Comparison of ENCODE assay signal across 11 cellular contexts in the genomic region with DNA sequence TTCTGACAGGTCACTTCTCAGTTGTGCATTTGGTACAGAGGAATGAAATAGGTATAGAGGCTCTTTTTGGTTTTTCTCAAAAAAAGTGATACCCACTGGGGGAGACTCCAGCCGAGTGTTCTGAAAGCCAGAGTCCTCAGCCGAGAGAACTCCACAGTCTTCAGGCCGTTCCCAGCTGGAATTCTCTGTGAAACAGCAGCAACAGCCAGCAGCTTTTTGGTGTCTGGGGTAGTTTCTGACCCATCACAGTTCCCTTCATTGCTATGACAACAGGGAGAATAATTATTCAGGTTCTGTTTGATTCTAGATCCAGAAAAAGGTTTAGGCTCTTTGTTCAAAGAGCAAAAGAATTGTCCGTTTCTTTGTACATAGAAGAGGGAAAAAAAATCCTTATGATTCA.
DNase-seq lines count a peak whose midpoint lies in the region; ATAC-seq, FAIRE-seq and TF ChIP-seq lines count a peak whose summit lies in the region.
"Had no signal": no experiment of that assay in that cellular context is flagged by ENCODE, and none has a peak within 500 bp of the region (broad histone marks: within the 10 kb centered on the region; RNA-seq: fewer than 3 reads in every experiment).

No MANE protein-coding gene starts in this region.

- no peak for FAIRE-seq in astrocyte (lab: Jason Lieb, UNC)

- DNase-seq in GM03348 (ENCODE audit: low spot score), result peak; percentile 40
- DNase-seq in astrocyte (ENCODE audit: low read depth), result no peak
- peak in 1 of 5 donors; percentile 36 for DNase-seq in heart left ventricle
- peak in 1 of 5 donors; percentile 32 for DNase-seq in ovary
- no peak for DNase-seq in activated T-cell treated with anti-CD3 and anti-CD28 coated beads, Interleukin-2, amount 50 U/mL, for 1 hour
- DNase-seq in GM19240 (ENCODE audit: insufficient read length, low spot score), result no peak
- DNase-seq in RPMI8226, result no peak
- no peak for DNase-seq in glutamatergic neuron
- DNase-seq: activated effector memory CD4-positive, alpha-beta T cell treated with Interleukin-2 at 50 U/mL for 16 hours; CD4-positive, CD25-positive, alpha-beta regulatory T cell had no signal

- H3K4me3 Mint-ChIP-seq in astrocyte (ENCODE audit: unreplicated experiment) (peak overlapping the region; percentile 11), glutamatergic neuron (ENCODE audit: unreplicated experiment) (no peak overlapping the region)
- H3K4me3 Mint-ChIP-seq: CD4-positive, CD25-positive, alpha-beta regulatory T cell had no signal

- intact Hi-C loops in heart left ventricle (cut with DNase I), result no loop called here
- intact Hi-C loops in ovary (cut with DNase I), result no loop called here

- TF ChIP-seq POLR2A in heart left ventricle (IDR thresholded peaks at IDR 0.05), result no peak
- no peak for TF ChIP-seq POLR2A in ovary (IDR thresholded peaks at IDR 0.05)

- H2AFZ ChIP-seq in astrocyte (ENCODE audit: low read depth, low read length), result peak overlapping the region; percentile 2

- no peak for TF ChIP-seq CTCF in astrocyte (IDR thresholded peaks at IDR 0.05; ENCODE audit: insufficient read depth, low read depth, low read length)
- no peak for TF ChIP-seq CTCF in heart left ventricle (IDR thresholded peaks at IDR 0.05)
- no peak for TF ChIP-seq CTCF in ovary (IDR thresholded peaks at IDR 0.05)
- no peak for TF ChIP-seq CTCF in glutamatergic neuron (IDR thresholded peaks at IDR 0.05; ENCODE audit: partially characterized antibody, unreplicated experiment)

- WGBS in heart left ventricle, 4 donors, result 64 to 72% (median 65%) methylated on average over 4 of the region's 4 CpGs
- 21 to 28% (median 22%) methylated on average over 4 of the region's 4 CpGs for WGBS in ovary, 3 donors

- H3K9me3 Mint-ChIP-seq in astrocyte (ENCODE audit: unreplicated experiment), result peaks cover 3% of the 10 kb centered on the region
- no peaks in the 10 kb centered on the region for H3K9me3 Mint-ChIP-seq in glutamatergic neuron (ENCODE audit: unreplicated experiment)
- H3K9me3 Mint-ChIP-seq: CD4-positive, CD25-positive, alpha-beta regulatory T cell had no signal

- H3K27ac Mint-ChIP-seq in astrocyte (ENCODE audit: unreplicated experiment) (peak overlapping the region; percentile 80), glutamatergic neuron (ENCODE audit: unreplicated experiment) (no peak overlapping the region)
- H3K27ac Mint-ChIP-seq: CD4-positive, CD25-positive, alpha-beta regulatory T cell had no signal

- peaks cover 27% of the 10 kb centered on the region for H3K4me1 ChIP-seq in astrocyte (ENCODE audit: insufficient read depth, low read length)
- peaks cover 0 to 24% (median 11%) of the 10 kb centered on the region in 12 donors for H3K4me1 ChIP-seq in heart left ventricle
- H3K4me1 ChIP-seq in ovary (ENCODE audit: insufficient read depth), result peaks cover 2% of the 10 kb centered on the region

- peak overlapping the region; percentile 50 for H3K4me3 ChIP-seq in astrocyte (ENCODE audit: insufficient read depth, low read depth, low read length)
- peak overlapping the region in 8 of 12 donors; percentile 17 to 47 (median 36) for H3K4me3 ChIP-seq in heart left ventricle
- H3K4me3 ChIP-seq in ovary, result peak overlapping the region; percentile 1

- TF ChIP-seq EP300 in ovary (IDR thresholded peaks at IDR 0.05), result no peak

- no peaks in the 10 kb centered on the region for H3K9me3 ChIP-seq in astrocyte (ENCODE audit: insufficient read depth, low read depth, low read length)
- no peaks in the 10 kb centered on the region for H3K9me3 ChIP-seq in heart left ventricle
- no peaks in the 10 kb centered on the region for H3K9me3 ChIP-seq in ovary

- H3K4me2 ChIP-seq in astrocyte (ENCODE audit: low read length), result peak overlapping the region; percentile 85

- H3K79me2 ChIP-seq in astrocyte (ENCODE audit: insufficient read depth, low read length), result peaks cover 14% of the 10 kb centered on the region

- peaks cover 3% of the 10 kb centered on the region for H3K36me3 Mint-ChIP-seq in astrocyte (ENCODE audit: low read depth, unreplicated experiment)
- H3K36me3 Mint-ChIP-seq in glutamatergic neuron (ENCODE audit: unreplicated experiment), result no peaks in the 10 kb centered on the region

- H3K9ac ChIP-seq in astrocyte (ENCODE audit: low read length), result peak overlapping the region; percentile 74

- peak in 1 of 4 donors; percentile 56 for ATAC-seq in heart left ventricle

- H3K27ac ChIP-seq in astrocyte (ENCODE audit: low read depth, low read length) (peak overlapping the region; percentile 77), heart left ventricle (peak overlapping the region in 4 of 12 donors; percentile 10 to 35 (median 28)), ovary (no peak overlapping the region)
- H3K27ac ChIP-seq: VCaP had no signal

- no peaks in the 10 kb centered on the region for H4K20me1 ChIP-seq in astrocyte (ENCODE audit: insufficient read depth, low read length)

- H3K36me3 ChIP-seq in astrocyte (ENCODE audit: insufficient read depth, low read length) (no peaks in the 10 kb centered on the region), heart left ventricle (no peaks in the 10 kb centered on the region), ovary (no peaks in the 10 kb centered on the region)

- H3K4me1 Mint-ChIP-seq in astrocyte (ENCODE audit: low read depth, unreplicated experiment) (peaks cover 38% of the 10 kb centered on the region), glutamatergic neuron (ENCODE audit: low read depth, unreplicated experiment) (peaks cover 22% of the 10 kb centered on the region)

- H3K27me3 ChIP-seq in astrocyte (ENCODE audit: insufficient read depth, low read length) (no peaks in the 10 kb centered on the region), heart left ventricle (peaks cover 0 to 2% (median 0%) of the 10 kb centered on the region in 9 donors), ovary (no peaks in the 10 kb centered on the region)

- H3K27me3 Mint-ChIP-seq in astrocyte (ENCODE audit: low read depth, unreplicated experiment) (no peaks in the 10 kb centered on the region), glutamatergic neuron (ENCODE audit: unreplicated experiment) (no peaks in the 10 kb centered on the region)
